ENCODE assay signal across 8 cellular contexts in the genomic region with DNA sequence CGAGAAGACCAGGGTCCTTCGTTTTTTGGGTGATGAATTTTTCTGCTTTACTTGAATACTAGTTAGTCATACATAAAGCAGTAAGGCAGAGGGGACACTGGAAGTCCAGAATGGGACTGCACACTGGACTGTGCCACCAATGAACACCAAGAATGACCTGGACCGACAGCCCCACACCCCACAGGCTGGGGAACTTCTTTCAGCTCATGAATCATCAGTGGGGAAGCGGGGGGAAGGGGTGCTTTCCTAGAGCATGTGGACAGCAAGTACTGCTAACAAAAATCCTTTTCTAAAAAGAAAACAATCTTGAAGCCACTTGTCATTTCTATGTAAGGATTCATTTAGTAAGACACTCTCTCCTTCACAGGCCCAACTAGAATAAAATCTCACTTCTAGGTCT.
DNase-seq lines count a peak whose midpoint lies in the region; ATAC-seq and TF ChIP-seq lines count a peak whose summit lies in the region.

No MANE protein-coding gene starts in this region.

- peak; percentile 23 for DNase-seq in activated naive CD8-positive, alpha-beta T cell treated with anti-CD3 and anti-CD28 coated beads, Interleukin-2, amount 50 U/mL, for 24 hours
- DNase-seq in activated naive CD8-positive, alpha-beta T cell treated with anti-CD3 and anti-CD28 coated beads for 36 hours, result no peak
- DNase-seq in RWPE1 (ENCODE audit: low spot score) (peak; percentile 24), fibroblast of pulmonary artery (ENCODE audit: low read depth) (peak; percentile 18), thyroid gland (peak; percentile 78 to 82), NCI-H2107 (lab: John Stamatoyannopoulos, UW) (no peak)

- CTCF ChIA-PET in RWPE1 (lab: Yijun Ruan, JAX), result no interaction called here

- H3K4me3 Mint-ChIP-seq in activated naive CD8-positive, alpha-beta T cell treated with anti-CD3 and anti-CD28 coated beads, Interleukin-2, amount 50 U/mL, for 24 hours, result no peak overlapping the region
- H3K4me3 Mint-ChIP-seq in activated naive CD8-positive, alpha-beta T cell treated with anti-CD3 and anti-CD28 coated beads for 36 hours, result no peak overlapping the region

- H3K36me3 ChIP-seq in thyroid gland, result no peaks in the 10 kb centered on the region

- H3K4me3 ChIP-seq in fibroblast of pulmonary artery (replicated peaks; ENCODE audit: low read depth, low read length) (no peak overlapping the region), thyroid gland (replicated peaks in 1 of 3) (no peak overlapping the region)

- H3K27ac ChIP-seq in RWPE1 (no peak overlapping the region), thyroid gland (peak overlapping the region in 2 of 3 donors; percentile 41 to 58)

- POLR2A ChIA-PET in RWPE1 (lab: Yijun Ruan, JAX; ENCODE audit: low non-redundant PET), result no interaction called here

- H3K27me3 ChIP-seq in thyroid gland, result no peaks in the 10 kb centered on the region

- peaks cover 25 to 27% of the 10 kb centered on the region in 2 donors for H3K4me1 ChIP-seq in thyroid gland

- peaks cover 2% of the 10 kb centered on the region for H3K36me3 Mint-ChIP-seq in activated naive CD8-positive, alpha-beta T cell treated with anti-CD3 and anti-CD28 coated beads, Interleukin-2, amount 50 U/mL, for 24 hours (ENCODE audit: low read depth)
- no peaks in the 10 kb centered on the region for H3K36me3 Mint-ChIP-seq in activated naive CD8-positive, alpha-beta T cell treated with anti-CD3 and anti-CD28 coated beads for 36 hours

- H3K9me3 ChIP-seq in thyroid gland, result no peaks in the 10 kb centered on the region

- ATAC-seq in activated naive CD8-positive, alpha-beta T cell treated with anti-CD3 and anti-CD28 coated beads, Interleukin-2, amount 50 U/mL, for 24 hours, result peak; percentile 27
- ATAC-seq in GM21515 (IDR thresholded peaks at IDR 0.05; ENCODE audit: unreplicated experiment) (no peak), esophagus mucosa (no peak)

- H3K27me3 Mint-ChIP-seq in activated naive CD8-positive, alpha-beta T cell treated with anti-CD3 and anti-CD28 coated beads, Interleukin-2, amount 50 U/mL, for 24 hours, result no peaks in the 10 kb centered on the region
- H3K27me3 Mint-ChIP-seq in activated naive CD8-positive, alpha-beta T cell treated with anti-CD3 and anti-CD28 coated beads for 36 hours, result no peaks in the 10 kb centered on the region

- no peaks in the 10 kb centered on the region for H3K9me3 Mint-ChIP-seq in activated naive CD8-positive, alpha-beta T cell treated with anti-CD3 and anti-CD28 coated beads, Interleukin-2, amount 50 U/mL, for 24 hours
- no peaks in the 10 kb centered on the region for H3K9me3 Mint-ChIP-seq in activated naive CD8-positive, alpha-beta T cell treated with anti-CD3 and anti-CD28 coated beads for 36 hours

- no peak for TF ChIP-seq CTCF in RWPE1 (conservative IDR thresholded peaks at IDR 0.05; ENCODE audit: low read depth)
- no peak for TF ChIP-seq CTCF in fibroblast of pulmonary artery (IDR thresholded peaks at IDR 0.05; ENCODE audit: low read length, missing control alignments)
- no peak for TF ChIP-seq CTCF in thyroid gland (IDR thresholded peaks at IDR 0.05)

- no peak overlapping the region for H3K27ac Mint-ChIP-seq in activated naive CD8-positive, alpha-beta T cell treated with anti-CD3 and anti-CD28 coated beads, Interleukin-2, amount 50 U/mL, for 24 hours
- no peak overlapping the region for H3K27ac Mint-ChIP-seq in activated naive CD8-positive, alpha-beta T cell treated with anti-CD3 and anti-CD28 coated beads for 36 hours

- intact Hi-C loops in thyroid gland (cut with DNase I), result no loop called here

- peaks cover 23% of the 10 kb centered on the region for H3K4me1 Mint-ChIP-seq in activated naive CD8-positive, alpha-beta T cell treated with anti-CD3 and anti-CD28 coated beads, Interleukin-2, amount 50 U/mL, for 24 hours
- peaks cover 17% of the 10 kb centered on the region for H3K4me1 Mint-ChIP-seq in activated naive CD8-positive, alpha-beta T cell treated with anti-CD3 and anti-CD28 coated beads for 36 hours

- TF ChIP-seq POLR2A in thyroid gland (IDR thresholded peaks at IDR 0.05), result no peak

- 65 to 72% methylated on average over 4 of the region's 4 CpGs for WGBS in thyroid gland, 2 donors

Comparison
In these comparisons a context has a peak if more than half of its experiments do, and no peak if none do; other contexts are left out.
1. DNase-seq: peak in activated naive CD8-positive, alpha-beta T cell treated with anti-CD3 and anti-CD28 coated beads, Interleukin-2, amount 50 U/mL, for 24 hours (single experiment), RWPE1 (single experiment), fibroblast of pulmonary artery (single experiment) and thyroid gland (2 of 2); none in activated naive CD8-positive, alpha-beta T cell treated with anti-CD3 and anti-CD28 coated beads for 36 hours (single experiment) and NCI-H2107 (single experiment).